ENCODE assay signal across 10 cellular contexts in the genomic region with DNA sequence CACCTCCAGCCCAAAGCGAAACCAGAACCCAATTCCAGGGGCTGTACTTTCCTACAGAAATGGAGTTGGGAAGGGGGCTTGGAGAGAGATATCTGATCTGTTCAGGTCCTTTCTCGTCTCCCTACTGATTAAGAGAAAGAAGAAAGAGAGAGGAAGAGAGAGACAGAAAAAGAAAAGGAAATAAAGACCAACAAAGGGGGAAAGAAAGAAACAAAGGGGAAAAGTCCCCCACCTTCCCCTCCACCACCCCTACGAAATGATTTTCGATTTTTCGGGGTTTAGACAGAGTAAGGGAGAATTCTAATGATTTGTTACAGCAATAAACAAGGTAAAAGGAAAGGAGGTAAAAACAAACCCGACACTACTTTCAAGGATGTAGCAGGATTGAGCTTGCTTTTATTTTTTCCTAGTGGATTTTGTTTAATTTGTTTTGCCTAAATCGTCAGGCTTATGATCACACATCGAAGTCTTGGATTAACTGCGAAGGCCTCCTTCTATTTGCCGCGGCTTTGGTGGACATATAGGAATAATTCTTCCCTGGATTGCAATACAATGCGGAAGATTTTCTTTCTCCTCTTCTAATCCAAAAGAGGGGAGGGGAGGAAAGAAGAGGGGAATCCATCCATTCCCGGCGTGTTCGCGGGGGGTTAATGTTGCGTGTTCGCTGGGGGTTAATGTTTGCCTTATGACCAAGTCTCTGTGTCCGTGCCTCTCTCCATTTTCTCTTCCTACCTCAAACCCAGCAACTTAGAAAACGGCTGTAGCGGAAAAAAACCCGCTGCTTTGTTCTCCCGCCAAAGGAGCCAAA. TPM values are rescaled to one million over a fixed set of nuclear protein-coding genes. Genes with fewer than 3 reads are reported as not detected.
DNase-seq lines count a peak whose midpoint lies in the region; ATAC-seq and TF ChIP-seq lines count a peak whose summit lies in the region.
"Had no signal": no experiment of that assay in that cellular context is flagged by ENCODE, and none has a peak within 500 bp of the region (broad histone marks: within the 10 kb centered on the region; RNA-seq: fewer than 3 reads in every experiment).

No MANE protein-coding gene starts in this region.

- H3K27ac ChIP-seq in iPS-18a (ENCODE audit: low read length), result no peak overlapping the region
- H3K27ac ChIP-seq in psoas muscle, result no peak overlapping the region
- no peak overlapping the region for H3K27ac ChIP-seq in smooth muscle cell (ENCODE audit: low read depth)

- H3K27me3 ChIP-seq in iPS-18a (ENCODE audit: control insufficient read depth, insufficient read depth, low read length) (peaks cover 100% of the 10 kb centered on the region), psoas muscle (ENCODE audit: insufficient read depth in 3 of 3, low read length in 2 of 3) (peaks cover 7 to 95% (median 38%) of the 10 kb centered on the region in 3 donors), smooth muscle cell (ENCODE audit: low read depth) (peaks cover 100% of the 10 kb centered on the region)

- no peak for TF ChIP-seq CTCF in psoas muscle (IDR thresholded peaks at IDR 0.05)
- TF ChIP-seq CTCF in smooth muscle cell (IDR thresholded peaks at IDR 0.05; ENCODE audit: borderline replicate concordance, insufficient read depth, poor library complexity, severe bottlenecking), result no peak

- peak overlapping the region in 2 of 3 donors; percentile 53 to 78 for H3K4me3 Mint-ChIP-seq in T-cell
- H3K4me3 Mint-ChIP-seq: activated CD4-positive, alpha-beta memory T cell treated with anti-CD3 and anti-CD28 coated beads for 36 hours had no signal

- H3K4me3 ChIP-seq in iPS-18a (ENCODE audit: low read length) (peak overlapping the region; percentile 49), psoas muscle (peak overlapping the region; percentile 62), smooth muscle cell (no peak overlapping the region)

- H3K9ac ChIP-seq in ES-I3 (ENCODE audit: low read depth, low read length) (peak overlapping the region; percentile 22; the same call in 1 of the 2 replicates), iPS-18a (ENCODE audit: low read length) (no peak overlapping the region), smooth muscle cell (ENCODE audit: low read depth) (no peak overlapping the region)

- H3K36me3 ChIP-seq in ES-I3 (ENCODE audit: insufficient read depth, low read length) (no peaks in the 10 kb centered on the region), iPS-18a (ENCODE audit: control insufficient read depth, low read depth, low read length) (no peaks in the 10 kb centered on the region), psoas muscle (ENCODE audit: insufficient read depth in 1 of 2, low read depth in 1 of 2) (no peaks in the 10 kb centered on the region), smooth muscle cell (ENCODE audit: low read depth) (no peaks in the 10 kb centered on the region)

- peaks cover 70 to 86% of the 10 kb centered on the region in 2 donors for H3K27me3 Mint-ChIP-seq in T-cell

- intact Hi-C loops in psoas muscle (cut with DNase I), result no loop called here

- POLR2A ChIA-PET in T-cell (lab: Charles Lee), result interaction anchor here in 1 of 2 donors (0.6 kb wide), 1 partner anchor 11 kb away, joined by 9 read pairs; no protein-coding TSS in a partner anchor

- ATAC-seq in T-cell (replicated peaks in 1 of 4) (no peak), psoas muscle (no peak)

- no peaks in the 10 kb centered on the region for H3K9me3 Mint-ChIP-seq in T-cell
- H3K9me3 Mint-ChIP-seq: activated CD4-positive, alpha-beta memory T cell treated with anti-CD3 and anti-CD28 coated beads for 36 hours had no signal

- no peaks in the 10 kb centered on the region for H3K79me2 ChIP-seq in smooth muscle cell (ENCODE audit: low read depth)

- peaks cover 6% of the 10 kb centered on the region; the same call in 1 of the 2 replicates for H3K4me1 ChIP-seq in ES-I3 (ENCODE audit: insufficient read depth, low read length)
- peaks cover 49% of the 10 kb centered on the region for H3K4me1 ChIP-seq in iPS-18a (ENCODE audit: control insufficient read depth, low read depth, low read length)
- peaks cover 8% of the 10 kb centered on the region for H3K4me1 ChIP-seq in psoas muscle
- peaks cover 18% of the 10 kb centered on the region for H3K4me1 ChIP-seq in smooth muscle cell (ENCODE audit: low read depth)

- DNase-seq in T-cell (no peak), psoas muscle (no peak), smooth muscle cell (lab: John Stamatoyannopoulos, UW; ENCODE audit: unreplicated experiment) (no peak), D341Med (ENCODE audit: low spot score) (no peak), dedifferentiated amniotic fluid mesenchymal stem cell (ENCODE audit: extremely low spot score) (no peak)
- DNase-seq in activated CD8-positive, alpha-beta memory T cell treated with anti-CD3 and anti-CD28 coated beads, Interleukin-2, amount 50 U/mL, for 48 hours, result no peak
- DNase-seq: NCI-H146 had no signal

- H3K9me3 ChIP-seq in ES-I3 (ENCODE audit: control insufficient read depth, insufficient read depth, low read length) (no peaks in the 10 kb centered on the region), iPS-18a (ENCODE audit: control insufficient read depth, low read depth, low read length) (no peaks in the 10 kb centered on the region), psoas muscle (no peaks in the 10 kb centered on the region), smooth muscle cell (replicated peaks; ENCODE audit: low read depth) (no peaks in the 10 kb centered on the region)

- H3K36me3 Mint-ChIP-seq in T-cell, result no peaks in the 10 kb centered on the region

- no peaks in the 10 kb centered on the region for H3F3A ChIP-seq in smooth muscle cell (ENCODE audit: low read depth)

- no peak overlapping the region for H3K27ac Mint-ChIP-seq in T-cell
- H3K27ac Mint-ChIP-seq: activated CD4-positive, alpha-beta memory T cell treated with anti-CD3 and anti-CD28 coated beads for 36 hours had no signal

- H3K4me2 ChIP-seq in smooth muscle cell, result no peak overlapping the region

- WGBS in psoas muscle, 3 donors, result 14 to 17% (median 16%) methylated on average over 23 of the region's 23 CpGs
- WGBS in smooth muscle cell (ENCODE audit: low lambda C conversion rate), result 6% methylated on average over 23 of the region's 23 CpGs

- no peak overlapping the region for H2AFZ ChIP-seq in smooth muscle cell (ENCODE audit: low read depth)

- H4K20me1 ChIP-seq in smooth muscle cell (ENCODE audit: low read depth), result peaks cover 4% of the 10 kb centered on the region

- H3K4me1 Mint-ChIP-seq in T-cell, result peaks cover 32 to 43% (median 38%) of the 10 kb centered on the region in 3 donors

- CTCF ChIA-PET in T-cell (lab: Charles Lee), result interaction anchor here in 1 of 2 donors (0.6 kb wide), 2 partner anchors 33 to 41 kb away, joined by 3 to 11 read pairs; no protein-coding TSS in a partner anchor

RNA-seq across cellular contexts. Expression of gene TAL1, which starts 1.9 kb away (rescaled TPM):
- total RNA-seq in T-cell, result under 1 TPM; 0.28 to 0.85 (median 0.44) TPM
- 1 to 10 TPM; 1.5 to 2.1 (median 1.7) TPM for total RNA-seq in psoas muscle
- 1 to 10 TPM in 1 of 3 donors, under 1 TPM in 2; 0.73 to 1.7 (median 0.92) TPM for polyA plus RNA-seq in psoas muscle
- total RNA-seq in smooth muscle cell, result not detected in 2 replicates
- polyA plus RNA-seq in smooth muscle cell, result not detected in 2 replicates

RNA-seq across cellular contexts. Expression of gene PDZK1IP1, which starts 40.3 kb away (rescaled TPM):
- total RNA-seq in T-cell (not detected), psoas muscle (under 1 TPM in 3 of 4 donors, not detected in 1; 0.25 to 0.81 (median 0.52) TPM), smooth muscle cell (not detected in 2 replicates)
- polyA plus RNA-seq in psoas muscle (1 to 10 TPM in 1 of 3 donors, under 1 TPM in 2; 0.11 to 1.4 (median 0.26) TPM), smooth muscle cell (not detected in 2 replicates)
- total RNA-seq: activated CD4-positive, alpha-beta memory T cell treated with anti-CD3 and anti-CD28 coated beads for 36 hours had no signal
